Comparison of ENCODE assay signal across 1 cellular context in genomic region chr12:28645891-28646290, GRCh38.
TF ChIP-seq lines count a peak whose summit lies in the region.

No MANE protein-coding gene starts in this region.

TF ChIP-seq in GM23338, 12 proteins besides CTCF, POLR2A, EP300 and RAD21 (continued from another document):
- TF ChIP-seq REST (IDR thresholded peaks at IDR 0.05; ENCODE audit: unreplicated experiment): no peak
